Comparison of ENCODE assay signal across 8 cellular contexts in genomic region chr3:184261270-184262165, GRCh38. TPM values are rescaled to one million over a fixed set of nuclear protein-coding genes. Genes with fewer than 3 reads are reported as not detected.
DNase-seq lines count a peak whose midpoint lies in the region; ATAC-seq and TF ChIP-seq lines count a peak whose summit lies in the region.

CAMK2N2 (minus strand) TSS chr3:184261553; CDS start chr3:184261285, 268 bp downstream.

- CTCF ChIA-PET in activated CD4-positive, alpha-beta memory T cell treated with anti-CD3 and anti-CD28 coated beads for 36 hours (lab: Charles Lee): interaction anchor here (0.8 to 3.8 kb wide), 5 partner anchors 10 to 366 kb away, joined by 3 to 23 read pairs (median 5); partner anchors contain the start of gene EEF1AKMT4

- H3K9me3 Mint-ChIP-seq in activated CD4-positive, alpha-beta memory T cell treated with anti-CD3 and anti-CD28 coated beads for 36 hours: no peaks in the 10 kb centered on the region

- H3K36me3 Mint-ChIP-seq in activated CD4-positive, alpha-beta memory T cell treated with anti-CD3 and anti-CD28 coated beads for 36 hours: peaks cover 2% of the 10 kb centered on the region

- TF ChIP-seq POLR2A in GM18505 (IDR thresholded peaks at IDR 0.05; ENCODE audit: borderline replicate concordance, extremely low read depth, insufficient read depth, insufficient read length): no peak

- H3K27ac ChIP-seq in effector memory CD4-positive, alpha-beta T cell (ENCODE audit: insufficient read depth, low read length, poor library complexity, severe bottlenecking): peak within 1 kb of the TSS; percentile 7
- H3K27ac ChIP-seq in lower lobe of right lung: no peak within 1 kb of the TSS

- peak within 1 kb of the TSS; percentile 79 for H3K4me3 Mint-ChIP-seq in activated CD4-positive, alpha-beta memory T cell treated with anti-CD3 and anti-CD28 coated beads for 36 hours

- peaks cover 3% of the 10 kb centered on the region for H3K27me3 ChIP-seq in effector memory CD4-positive, alpha-beta T cell (replicated peaks; ENCODE audit: control insufficient read depth, insufficient read depth, low read length, poor library complexity, severe bottlenecking)
- peaks cover 67% of the 10 kb centered on the region for H3K27me3 ChIP-seq in lower lobe of right lung (ENCODE audit: low read depth)

- ATAC-seq in lower lobe of right lung (peak; percentile 69 to 77), GM18505 (IDR thresholded peaks at IDR 0.05; ENCODE audit: unreplicated experiment) (no peak)

- POLR2A ChIA-PET in activated CD4-positive, alpha-beta memory T cell treated with anti-CD3 and anti-CD28 coated beads for 36 hours (lab: Charles Lee): interaction anchor here (1.4 kb wide), 1 partner anchor 12 kb away, joined by 4 read pairs; no protein-coding TSS in a partner anchor

- peak within 1 kb of the TSS; percentile 61 for H3K4me3 ChIP-seq in effector memory CD4-positive, alpha-beta T cell (ENCODE audit: insufficient read depth, low read depth, low read length, poor library complexity, severe bottlenecking)
- peak within 1 kb of the TSS; percentile 59 for H3K4me3 ChIP-seq in lower lobe of right lung

- H3K27me3 Mint-ChIP-seq in activated CD4-positive, alpha-beta memory T cell treated with anti-CD3 and anti-CD28 coated beads for 36 hours: peaks cover 22% of the 10 kb centered on the region

- no peak for TF ChIP-seq CTCF in lower lobe of right lung (IDR thresholded peaks at IDR 0.05)

- H3K4me1 Mint-ChIP-seq in activated CD4-positive, alpha-beta memory T cell treated with anti-CD3 and anti-CD28 coated beads for 36 hours (ENCODE audit: low read depth): peaks cover 20% of the 10 kb centered on the region

- H3K4me1 ChIP-seq in effector memory CD4-positive, alpha-beta T cell (ENCODE audit: control insufficient read depth, insufficient read depth, low read length, poor library complexity, severe bottlenecking): peaks cover 24% of the 10 kb centered on the region
- peaks cover 23% of the 10 kb centered on the region for H3K4me1 ChIP-seq in lower lobe of right lung

- no peaks in the 10 kb centered on the region for H3K9me3 ChIP-seq in effector memory CD4-positive, alpha-beta T cell (ENCODE audit: control insufficient read depth, low read length)
- H3K9me3 ChIP-seq in lower lobe of right lung: no peaks in the 10 kb centered on the region

- H3K36me3 ChIP-seq in effector memory CD4-positive, alpha-beta T cell (ENCODE audit: control insufficient read depth, insufficient read depth, low read length): no peaks in the 10 kb centered on the region
- H3K36me3 ChIP-seq in lower lobe of right lung: no peaks in the 10 kb centered on the region

- peak within 1 kb of the TSS; percentile 25 for H3K27ac Mint-ChIP-seq in activated CD4-positive, alpha-beta memory T cell treated with anti-CD3 and anti-CD28 coated beads for 36 hours

- DNase-seq in DMS153 treated with DMSO at 0.1 percent for 48 hours (lab: John Stamatoyannopoulos, UW; ENCODE audit: unreplicated experiment) (peak; percentile 78), HK-2 (ENCODE audit: unreplicated experiment) (peak; percentile 94), NCI-H526 (lab: John Stamatoyannopoulos, UW) (peak; percentile 86 to 95), lower lobe of right lung (peak; percentile 61)
- peak; percentile 65 for DNase-seq in activated CD4-positive, alpha-beta memory T cell treated with anti-CD3 and anti-CD28 coated beads for 36 hours
- peak; percentile 53 to 65 (median 54) for DNase-seq in effector memory CD4-positive, alpha-beta T cell
- DNase-seq in stimulated activated CD8-positive, alpha-beta memory T cell treated with anti-CD3 and anti-CD28 coated beads, Interleukin-4, amount 100 ng/mL, for 48 hours: peak; percentile 70

- intact Hi-C loops in activated CD4-positive, alpha-beta memory T cell treated with anti-CD3 and anti-CD28 coated beads for 36 hours (cut with micrococcal nuclease): loop anchor here (1.0 to 2.0 kb wide), 2 partner anchors 11 to 37 kb away; partner anchors contain the start of gene PSMD2
- intact Hi-C loops in lower lobe of right lung (cut with DNase I): no loop called here

RNA-seq across cellular contexts. Expression of gene CAMK2N2, which starts in this region (rescaled TPM):
- under 1 TPM; 0.21 to 0.51 TPM for total RNA-seq in activated CD4-positive, alpha-beta memory T cell treated with anti-CD3 and anti-CD28 coated beads for 36 hours
- not detected for total RNA-seq in lower lobe of right lung

Comparison
In these comparisons a context has a peak if more than half of its experiments do, and no peak if none do; other contexts are left out.
1. Peak in DNase-seq in activated CD4-positive, alpha-beta memory T cell treated with anti-CD3 and anti-CD28 coated beads for 36 hours; RNA of the gene not detected or under 1 TPM.
2. Peak in DNase-seq, ATAC-seq and H3K4me3 ChIP-seq in lower lobe of right lung; RNA of the gene not detected or under 1 TPM.